Comparison of ENCODE assay signal across 41 cellular contexts in genomic region chr15:96600350-96600749, GRCh38.
"Had no signal": no experiment of that assay in that cellular context is flagged by ENCODE, and none has a peak within 500 bp of the region (broad histone marks: within the 10 kb centered on the region; RNA-seq: fewer than 3 reads in every experiment).

No MANE protein-coding gene starts in this region.

- H3K9me3 Mint-ChIP-seq: activated naive CD4-positive, alpha-beta T cell treated with anti-CD3 and anti-CD28 coated beads for 36 hours; activated naive CD4-positive, alpha-beta T cell treated with anti-CD3 and anti-CD28 coated beads, Interleukin-2, amount 10 ng/mL, durations not matched to agents 7 days and 5 days; activated naive CD4-positive, alpha-beta T cell treated with anti-CD3 and anti-CD28 coated beads, Interleukin-2, amount 50 U/mL, for 24 hours; activated naive CD4-positive, alpha-beta T cell treated with anti-CD3 and anti-CD28 coated beads, Interleukin-2, amount 50 U/mL, for 72 hours; activated naive CD8-positive, alpha-beta T cell treated with anti-CD3 and anti-CD28 coated beads for 36 hours; activated naive CD8-positive, alpha-beta T cell treated with anti-CD3 and anti-CD28 coated beads, Interleukin-2, amount 10 ng/mL, durations not matched to agents 7 days and 5 days; activated naive CD8-positive, alpha-beta T cell treated with anti-CD3 and anti-CD28 coated beads, Interleukin-2, amount 50 U/mL, for 24 hours; activated T-cell treated with anti-CD3 and anti-CD28 coated beads, Interleukin-2, amount 50 U/mL, for 24 hours; activated T-cell treated with anti-CD3 and anti-CD28 coated beads, Interleukin-2, amount 50 U/mL, for 4 hours; activated T-cell treated with anti-CD3 and anti-CD28 coated beads, Interleukin-2, amount 50 U/mL, for 72 hours; activated T-helper 1 cell treated with anti-CD3 and anti-CD28 coated beads, Interleukin-12 subunit alpha, Interleukin-12 subunit beta, Interleukin-2, Interleukin-4 antibody, amounts not matched to agents 30 ng/mL and 10 ng/mL and 1 ng/mL, durations not matched to agents 14 hours and 24 hours and 36 hours; activated T-helper 17 cell treated with anti-CD3 and anti-CD28 coated beads, Interleukin-2, amount 50 U/mL, for 72 hours; activated T-helper 2 cell treated with anti-CD3 and anti-CD28 coated beads, Interferon-gamma antibody, Interleukin-2, Interleukin-4, amounts not matched to agents 10 μg/mL and 5 μg/mL and 100 μg/mL, durations not matched to agents 14 hours and 24 hours and 36 hours; brain; central memory CD8-positive, alpha-beta T cell had no signal

- H3K27me3 ChIP-seq: ascending aorta, brain microvascular endothelial cell had no signal

- H3K36me3 Mint-ChIP-seq: activated naive CD4-positive, alpha-beta T cell treated with anti-CD3 and anti-CD28 coated beads, Interleukin-2, amount 10 ng/mL, durations not matched to agents 7 days and 5 days; activated naive CD4-positive, alpha-beta T cell treated with anti-CD3 and anti-CD28 coated beads, Interleukin-2, amount 50 U/mL, for 24 hours; activated naive CD4-positive, alpha-beta T cell treated with anti-CD3 and anti-CD28 coated beads, Interleukin-2, amount 50 U/mL, for 72 hours; activated naive CD8-positive, alpha-beta T cell; activated naive CD8-positive, alpha-beta T cell treated with anti-CD3 and anti-CD28 coated beads for 36 hours; activated naive CD8-positive, alpha-beta T cell treated with anti-CD3 and anti-CD28 coated beads, Interleukin-2, amount 10 ng/mL, durations not matched to agents 7 days and 5 days; brain had no signal

- H3K4me3 Mint-ChIP-seq: activated naive CD4-positive, alpha-beta T cell treated with anti-CD3 and anti-CD28 coated beads for 36 hours; activated naive CD4-positive, alpha-beta T cell treated with anti-CD3 and anti-CD28 coated beads, Interleukin-2, amount 10 ng/mL, durations not matched to agents 7 days and 5 days; activated naive CD4-positive, alpha-beta T cell treated with anti-CD3 and anti-CD28 coated beads, Interleukin-2, amount 50 U/mL, for 24 hours; activated naive CD8-positive, alpha-beta T cell; activated naive CD8-positive, alpha-beta T cell treated with anti-CD3 and anti-CD28 coated beads for 36 hours; activated naive CD8-positive, alpha-beta T cell treated with anti-CD3 and anti-CD28 coated beads, Interleukin-2, amount 10 ng/mL, durations not matched to agents 7 days and 5 days; activated naive CD8-positive, alpha-beta T cell treated with anti-CD3 and anti-CD28 coated beads, Interleukin-2, amount 50 U/mL, for 24 hours; activated T-cell treated with anti-CD3 and anti-CD28 coated beads, Interleukin-2, amount 50 U/mL, for 24 hours; activated T-cell treated with anti-CD3 and anti-CD28 coated beads, Interleukin-2, amount 50 U/mL, for 4 hours; activated T-cell treated with anti-CD3 and anti-CD28 coated beads, Interleukin-2, amount 50 U/mL, for 72 hours; activated T-helper 1 cell treated with anti-CD3 and anti-CD28 coated beads, Interleukin-12 subunit alpha, Interleukin-12 subunit beta, Interleukin-2, Interleukin-4 antibody, amounts not matched to agents 30 ng/mL and 10 ng/mL and 1 ng/mL, durations not matched to agents 14 hours and 24 hours and 36 hours; activated T-helper 17 cell treated with anti-CD3 and anti-CD28 coated beads, Interleukin-2, amount 50 U/mL, for 72 hours; central memory CD8-positive, alpha-beta T cell had no signal

- H3K27ac Mint-ChIP-seq: activated naive CD4-positive, alpha-beta T cell treated with anti-CD3 and anti-CD28 coated beads for 36 hours; activated naive CD4-positive, alpha-beta T cell treated with anti-CD3 and anti-CD28 coated beads, Interleukin-2, amount 10 ng/mL, durations not matched to agents 7 days and 5 days; activated naive CD4-positive, alpha-beta T cell treated with anti-CD3 and anti-CD28 coated beads, Interleukin-2, amount 50 U/mL, for 24 hours; activated naive CD4-positive, alpha-beta T cell treated with anti-CD3 and anti-CD28 coated beads, Interleukin-2, amount 50 U/mL, for 72 hours; activated naive CD8-positive, alpha-beta T cell; activated naive CD8-positive, alpha-beta T cell treated with anti-CD3 and anti-CD28 coated beads for 36 hours; activated naive CD8-positive, alpha-beta T cell treated with anti-CD3 and anti-CD28 coated beads, Interleukin-2, amount 10 ng/mL, durations not matched to agents 7 days and 5 days; activated naive CD8-positive, alpha-beta T cell treated with anti-CD3 and anti-CD28 coated beads, Interleukin-2, amount 50 U/mL, for 24 hours; activated T-cell treated with anti-CD3 and anti-CD28 coated beads, Interleukin-2, amount 50 U/mL, for 24 hours; activated T-cell treated with anti-CD3 and anti-CD28 coated beads, Interleukin-2, amount 50 U/mL, for 72 hours; activated T-helper 1 cell treated with anti-CD3 and anti-CD28 coated beads, Interleukin-12 subunit alpha, Interleukin-12 subunit beta, Interleukin-2, Interleukin-4 antibody, amounts not matched to agents 30 ng/mL and 10 ng/mL and 1 ng/mL, durations not matched to agents 14 hours and 24 hours and 36 hours; activated T-helper 17 cell treated with anti-CD3 and anti-CD28 coated beads, Interleukin-2, amount 50 U/mL, for 72 hours; activated T-helper 2 cell treated with anti-CD3 and anti-CD28 coated beads, Interferon-gamma antibody, Interleukin-2, Interleukin-4, amounts not matched to agents 10 μg/mL and 5 μg/mL and 100 μg/mL, durations not matched to agents 14 hours and 24 hours and 36 hours had no signal

- H3K27me3 Mint-ChIP-seq: activated naive CD4-positive, alpha-beta T cell treated with anti-CD3 and anti-CD28 coated beads, Interleukin-2, amount 10 ng/mL, durations not matched to agents 7 days and 5 days; activated naive CD8-positive, alpha-beta T cell; activated naive CD8-positive, alpha-beta T cell treated with anti-CD3 and anti-CD28 coated beads for 36 hours; activated naive CD8-positive, alpha-beta T cell treated with anti-CD3 and anti-CD28 coated beads, Interleukin-2, amount 10 ng/mL, durations not matched to agents 7 days and 5 days; activated naive CD8-positive, alpha-beta T cell treated with anti-CD3 and anti-CD28 coated beads, Interleukin-2, amount 50 U/mL, for 24 hours; activated T-cell treated with anti-CD3 and anti-CD28 coated beads, Interleukin-2, amount 50 U/mL, for 24 hours; activated T-helper 17 cell treated with anti-CD3 and anti-CD28 coated beads, Interleukin-2, amount 50 U/mL, for 72 hours; brain; central memory CD8-positive, alpha-beta T cell had no signal

- FAIRE-seq: astrocyte, bronchial epithelial cell had no signal

- H3K36me3 ChIP-seq: adrenal gland, ascending aorta, brain microvascular endothelial cell, breast epithelium, cardiac muscle cell had no signal

- H3K9me3 ChIP-seq: adrenal gland, ascending aorta, body of pancreas, breast epithelium had no signal

- DNase-seq: activated effector memory CD4-positive, alpha-beta T cell treated with anti-CD3 and anti-CD28 coated beads, Interleukin-2, amount 50 U/mL, for 16 hours; activated effector memory CD4-positive, alpha-beta T cell treated with Interleukin-2 at 50 U/mL for 16 hours; activated gamma-delta T cell; activated gamma-delta T cell treated with Interleukin-2 at 50 U/mL for 16 hours; activated naive CD4-positive, alpha-beta T cell; activated naive CD4-positive, alpha-beta T cell treated with anti-CD3 and anti-CD28 coated beads for 36 hours; activated naive CD4-positive, alpha-beta T cell treated with anti-CD3 and anti-CD28 coated beads, Interleukin-2, amount 10 ng/mL, durations not matched to agents 7 days and 5 days; activated naive CD4-positive, alpha-beta T cell treated with anti-CD3 and anti-CD28 coated beads, Interleukin-2, amount 50 U/mL, for 16 hours; activated naive CD4-positive, alpha-beta T cell treated with Interleukin-2 at 50 U/mL for 16 hours; activated naive CD8-positive, alpha-beta T cell treated with anti-CD3 and anti-CD28 coated beads for 36 hours; activated naive CD8-positive, alpha-beta T cell treated with anti-CD3 and anti-CD28 coated beads, Interleukin-2, amount 10 ng/mL, durations not matched to agents 7 days and 5 days; activated naive CD8-positive, alpha-beta T cell treated with anti-CD3 and anti-CD28 coated beads, Interleukin-2, amount 50 U/mL, for 24 hours; activated T-cell treated with anti-CD3 and anti-CD28 coated beads for 4 hours; activated T-cell treated with anti-CD3 and anti-CD28 coated beads, Interleukin-2, amount 50 U/mL, for 1 hour; activated T-cell treated with anti-CD3 and anti-CD28 coated beads, Interleukin-2, amount 50 U/mL, for 24 hours; activated T-cell treated with anti-CD3 and anti-CD28 coated beads, Interleukin-2, amount 50 U/mL, for 4 hours; activated T-cell treated with anti-CD3 and anti-CD28 coated beads, Interleukin-2, amount 50 U/mL, for 48 hours; activated T-cell treated with anti-CD3 and anti-CD28 coated beads, Interleukin-2, amount 50 U/mL, for 72 hours; adrenal gland; amniotic stem cell; amygdala; anterior cingulate cortex; aorta; body of pancreas; brain microvascular endothelial cell; caudate nucleus; central memory CD4-positive, alpha-beta T cell; cerebellar nuclear complex had no signal

- H3K4me3 ChIP-seq: adrenal gland, ascending aorta, body of pancreas, breast epithelium, cardiac muscle cell had no signal

- H3K27ac ChIP-seq: adrenal gland, ascending aorta, body of pancreas, brain microvascular endothelial cell, breast epithelium, cardiac muscle cell had no signal

- H3K4me1 ChIP-seq: adrenal gland, ascending aorta, body of pancreas, breast epithelium had no signal

- H3K4me1 Mint-ChIP-seq: activated naive CD4-positive, alpha-beta T cell treated with anti-CD3 and anti-CD28 coated beads, Interleukin-2, amount 10 ng/mL, durations not matched to agents 7 days and 5 days; activated naive CD4-positive, alpha-beta T cell treated with anti-CD3 and anti-CD28 coated beads, Interleukin-2, amount 50 U/mL, for 24 hours; activated naive CD8-positive, alpha-beta T cell treated with anti-CD3 and anti-CD28 coated beads for 36 hours; activated naive CD8-positive, alpha-beta T cell treated with anti-CD3 and anti-CD28 coated beads, Interleukin-2, amount 10 ng/mL, durations not matched to agents 7 days and 5 days; activated naive CD8-positive, alpha-beta T cell treated with anti-CD3 and anti-CD28 coated beads, Interleukin-2, amount 50 U/mL, for 24 hours; activated T-helper 17 cell treated with anti-CD3 and anti-CD28 coated beads, Interleukin-2, amount 50 U/mL, for 72 hours; central memory CD8-positive, alpha-beta T cell had no signal

- ATAC-seq: activated naive CD4-positive, alpha-beta T cell treated with anti-CD3 and anti-CD28 coated beads, Interleukin-2, amount 50 U/mL, for 72 hours; activated naive CD8-positive, alpha-beta T cell treated with anti-CD3 and anti-CD28 coated beads, Interleukin-2, amount 50 U/mL, for 24 hours; activated T-cell treated with anti-CD3 and anti-CD28 coated beads, Interleukin-2, amount 50 U/mL, for 4 hours; activated T-cell treated with anti-CD3 and anti-CD28 coated beads, Interleukin-2, amount 50 U/mL, for 72 hours; activated T-helper 17 cell treated with anti-CD3 and anti-CD28 coated beads, Interleukin-2, amount 50 U/mL, for 72 hours; body of pancreas had no signal
